8 cellular contexts compared by ENCODE assay signal in genomic region chr4:69823481-69824186, GRCh38. TPM values are rescaled to one million over a fixed set of nuclear protein-coding genes. Genes with fewer than 3 reads are reported as not detected.
DNase-seq lines count a peak whose midpoint lies in the region; ATAC-seq and TF ChIP-seq lines count a peak whose summit lies in the region.

No MANE protein-coding gene starts in this region.

- no peak overlapping the region for H3K4me2 ChIP-seq in KMS-11
- H3K4me2 ChIP-seq in SU-DHL-6 (ENCODE audit: low read depth, low read length, poor library complexity, severe bottlenecking), result no peak overlapping the region

- H3K9me2 ChIP-seq in SU-DHL-6 (replicated peaks; ENCODE audit: insufficient read depth, low read length), result no peaks in the 10 kb centered on the region

- H3K9me3 ChIP-seq in SU-DHL-6 (ENCODE audit: insufficient read depth, low read length), result no peaks in the 10 kb centered on the region
- no peaks in the 10 kb centered on the region for H3K9me3 ChIP-seq in prostate gland

- peak overlapping the region; percentile 36; the same call in 1 of the 2 replicates for H2AFZ ChIP-seq in KMS-11 (ENCODE audit: low read depth)
- H2AFZ ChIP-seq in SU-DHL-6 (ENCODE audit: low read depth, low read length, severe bottlenecking), result no peak overlapping the region

- H3K4me1 ChIP-seq in KMS-11 (ENCODE audit: low read depth, poor library complexity, severe bottlenecking), result no peaks in the 10 kb centered on the region
- H3K4me1 ChIP-seq in prostate gland (replicated peaks), result peaks cover 2% of the 10 kb centered on the region

- H3K27ac ChIP-seq in KMS-11 (no peak overlapping the region), SU-DHL-6 (ENCODE audit: low read depth, low read length) (no peak overlapping the region), prostate gland (no peak overlapping the region)

- no peaks in the 10 kb centered on the region for H3F3A ChIP-seq in SU-DHL-6 (ENCODE audit: insufficient read depth)

- H3K79me2 ChIP-seq in KMS-11 (ENCODE audit: insufficient read depth, low read depth), result no peaks in the 10 kb centered on the region
- no peaks in the 10 kb centered on the region for H3K79me2 ChIP-seq in SU-DHL-6 (ENCODE audit: insufficient read depth, low read length)

- TF ChIP-seq POLR2A in prostate gland (IDR thresholded peaks at IDR 0.05), result no peak

- peak; percentile 50 for TF ChIP-seq CTCF in KMS-11 (conservative IDR thresholded peaks at IDR 0.05; ENCODE audit: low read depth, low read length)
- TF ChIP-seq CTCF in SU-DHL-6 (IDR thresholded peaks at IDR 0.05; ENCODE audit: insufficient read depth, low read length, poor library complexity, severe bottlenecking), result peak; percentile 32
- TF ChIP-seq CTCF in prostate gland (IDR thresholded peaks at IDR 0.05), result peak in 3 of 4 experiments; percentile 13 to 52 (median 32)

- H3K27me3 ChIP-seq in KMS-11 (ENCODE audit: insufficient read depth, low read depth) (no peaks in the 10 kb centered on the region), SU-DHL-6 (ENCODE audit: low read length) (no peaks in the 10 kb centered on the region), prostate gland (replicated peaks; ENCODE audit: insufficient read depth) (no peaks in the 10 kb centered on the region)

- ATAC-seq in GM21717 (IDR thresholded peaks at IDR 0.05; ENCODE audit: unreplicated experiment), result peak; percentile 91

- H3K36me3 ChIP-seq in KMS-11 (ENCODE audit: insufficient read depth), result no peaks in the 10 kb centered on the region
- H3K36me3 ChIP-seq in SU-DHL-6 (ENCODE audit: low read length), result no peaks in the 10 kb centered on the region
- no peaks in the 10 kb centered on the region for H3K36me3 ChIP-seq in prostate gland

- DNase-seq in DMS 273 (lab: John Stamatoyannopoulos, UW; ENCODE audit: unreplicated experiment), result peak; percentile 2
- DNase-seq in DMS 273 treated with DMSO at 0.1 percent for 48 hours (lab: John Stamatoyannopoulos, UW), result no peak
- peak; percentile 30 for DNase-seq in effector CD4-positive, alpha-beta T cell
- DNase-seq in prostate gland (ENCODE audit: low spot score), result no peak
- DNase-seq in EL, result no peak

- H3K4me3 ChIP-seq in KMS-11 (IDR thresholded peaks at IDR 0.05; ENCODE audit: insufficient read depth, low read depth, low read length), result no peak overlapping the region
- no peak overlapping the region for H3K4me3 ChIP-seq in SU-DHL-6 (ENCODE audit: insufficient read depth, low read length, poor library complexity, severe bottlenecking)
- H3K4me3 ChIP-seq in prostate gland, result no peak overlapping the region

- H4K20me1 ChIP-seq in KMS-11 (ENCODE audit: insufficient read depth), result no peaks in the 10 kb centered on the region
- no peaks in the 10 kb centered on the region for H4K20me1 ChIP-seq in SU-DHL-6 (ENCODE audit: low read depth, low read length)

- H3K9ac ChIP-seq in KMS-11 (no peak overlapping the region), SU-DHL-6 (ENCODE audit: low read length) (no peak overlapping the region)

- WGBS in prostate gland, result 56% methylated on average over 8 of the region's 8 CpGs

- intact Hi-C loops in prostate gland (cut with DNase I), result no loop called here

RNA-seq across cellular contexts. Expression of gene SULT1E1, which starts 36.3 kb away (rescaled TPM):
- total RNA-seq in prostate gland, result under 1 TPM in 1 of 2 donors, not detected in 1; 0.41 TPM

Comparison
In these comparisons a context has a peak if more than half of its experiments do, and no peak if none do; other contexts are left out.
1. DNase-seq: peak in DMS 273 (single experiment) and effector CD4-positive, alpha-beta T cell (single experiment); none in DMS 273 treated with DMSO at 0.1 percent for 48 hours (single experiment), prostate gland (single experiment) and EL (single experiment).
2. Peak in every context shown above with its lines, with median percentiles within 50 percentile points of each other: CTCF ChIP-seq.